In genomic region chr17:75689441-75689873, GRCh38 we compare ENCODE assay signal across 10 cellular contexts. TPM values are rescaled to one million over a fixed set of nuclear protein-coding genes. Genes with fewer than 3 reads are reported as not detected.
DNase-seq lines count a peak whose midpoint lies in the region; ATAC-seq, FAIRE-seq and TF ChIP-seq lines count a peak whose summit lies in the region.
"Had no signal": no experiment of that assay in that cellular context is flagged by ENCODE, and none has a peak within 500 bp of the region (broad histone marks: within the 10 kb centered on the region; RNA-seq: fewer than 3 reads in every experiment).

No MANE protein-coding gene starts in this region.

- peaks cover 3 to 8% of the 10 kb centered on the region in 2 donors for H3K36me3 ChIP-seq in kidney (ENCODE audit: control insufficient read depth in 1 of 2, insufficient read depth in 2 of 2, low read length in 2 of 2)
- peaks cover 12 to 25% of the 10 kb centered on the region in 2 experiments for H3K36me3 ChIP-seq in SK-N-SH (replicated peaks in 1 of 2; ENCODE audit: control insufficient read depth in 1 of 2, insufficient read depth in 2 of 2, low read length in 1 of 2)

- peak overlapping the region; percentile 93; a peak in 5 of 6 replicates for H3K27ac ChIP-seq in A549
- H3K27ac ChIP-seq in kidney (ENCODE audit: low read depth in 2 of 2, low read length in 2 of 2) = no peak overlapping the region
- no peak overlapping the region for H3K27ac ChIP-seq in SK-N-SH (ENCODE audit: low read depth in 2 of 2, low read length in 1 of 2)

- no peak for TF ChIP-seq CTCF in A549 (IDR thresholded peaks at IDR 0.05)
- TF ChIP-seq CTCF in kidney (IDR thresholded peaks at IDR 0.05; ENCODE audit: borderline replicate concordance, extremely low read depth, insufficient read depth) = no peak
- TF ChIP-seq CTCF in SK-N-SH (IDR thresholded peaks at IDR 0.05) = no peak

- FAIRE-seq in A549 (lab: Jason Lieb, UNC) (no peak), kidney (lab: Jason Lieb, UNC) (no peak)
- FAIRE-seq: endometrium, G401.6 had no signal

- H3K27me3 ChIP-seq in SK-N-SH (ENCODE audit: insufficient read depth) = no peaks in the 10 kb centered on the region

- no peak overlapping the region for H3K9ac ChIP-seq in kidney (ENCODE audit: low read length in 2 of 2)
- no peak overlapping the region for H3K9ac ChIP-seq in SK-N-SH

- TF ChIP-seq EP300 in A549 (IDR thresholded peaks at IDR 0.05) = no peak
- no peak for TF ChIP-seq EP300 in SK-N-SH (IDR thresholded peaks at IDR 0.05; ENCODE audit: borderline replicate concordance in 1 of 2, low read depth in 1 of 2, low read length in 1 of 2)

- H3K4me3 ChIP-seq in A549 (no peak overlapping the region), kidney (ENCODE audit: low read length in 2 of 2) (no peak overlapping the region), SK-N-SH (ENCODE audit: low read depth in 2 of 2, low read length in 1 of 2) (no peak overlapping the region)

- POLR2A ChIA-PET in A549 (lab: Yijun Ruan, JAX) (interaction anchor here (1.6 kb wide), 1 partner anchor 91 kb away, joined by 5 read pairs; no protein-coding TSS in a partner anchor), SK-N-SH (lab: Yijun Ruan, JAX) (interaction anchor here (0.7 kb wide), 1 partner anchor 16 kb away, joined by 3 read pairs; no protein-coding TSS in a partner anchor)

- peaks cover 83% of the 10 kb centered on the region for H3K79me2 ChIP-seq in SK-N-SH (ENCODE audit: insufficient read depth)

- CTCF ChIA-PET in A549 (lab: Yijun Ruan, JAX) (interaction anchor here (1.1 to 19.2 kb wide), 5 partner anchors 9 to 58 kb away, joined by 3 to 148 read pairs (median 16); partner anchors contain the start of gene SMIM5), SK-N-SH (lab: Yijun Ruan, JAX) (interaction anchor here (1.7 to 6.9 kb wide), 2 partner anchors 16 to 37 kb away, joined by 5 to 69 read pairs; no protein-coding TSS in a partner anchor)

- intact Hi-C loops in kidney (cut with DNase I) = loop anchor here (10.0 kb wide), 1 partner anchor 45 kb away; no protein-coding TSS in a partner anchor

- no peak overlapping the region for H2AFZ ChIP-seq in SK-N-SH (ENCODE audit: low read depth)

- H3K9me2 ChIP-seq in SK-N-SH = no peaks in the 10 kb centered on the region

- H3K4me2 ChIP-seq in A549 (0 out of 3 replicates have a peak overlapping the region, but pooled peaks have one; percentile 13), SK-N-SH (no peak overlapping the region)

- DNase-seq in A549 (ENCODE audit: low read depth in 1 of 2, low spot score in 1 of 2) (no peak), activated T-cell treated with anti-CD3 and anti-CD28 coated beads for 1 hour (ENCODE audit: low read depth) (peak; percentile 24), kidney (peak; percentile 17), cortex of kidney (lab: John Stamatoyannopoulos, UW) (no peak), HT-29 (ENCODE audit: low spot score) (no peak), SK-N-SH (no peak)

- ATAC-seq in A549 (no peak), HG02678 (IDR thresholded peaks at IDR 0.05; ENCODE audit: unreplicated experiment) (peak; percentile 70), HG03521 (IDR thresholded peaks at IDR 0.05; ENCODE audit: unreplicated experiment) (no peak)

- H3K4me1 ChIP-seq in A549 = peaks cover 99% of the 10 kb centered on the region
- H3K4me1 ChIP-seq in kidney (ENCODE audit: control insufficient read depth in 1 of 2, insufficient read depth in 1 of 2, low read depth in 1 of 2, low read length in 2 of 2) = peaks cover 7 to 19% of the 10 kb centered on the region in 2 donors
- H3K4me1 ChIP-seq in SK-N-SH (ENCODE audit: control insufficient read depth in 1 of 2, insufficient read depth in 2 of 2, low read depth in 1 of 2, low read length in 1 of 2) = peaks cover 35 to 63% of the 10 kb centered on the region in 2 experiments; a peak in 3 of 4 replicates

- TF ChIP-seq RAD21 in A549 (conservative IDR thresholded peaks at IDR 0.05 in 1 of 2, IDR thresholded peaks at IDR 0.05 in 1 of 2) (no peak), SK-N-SH (IDR thresholded peaks at IDR 0.05; ENCODE audit: low read length) (no peak)

- WGBS in A549 (ENCODE audit: missing lambda C conversion rate) = 75% methylated on average over 6 of the region's 6 CpGs
- 81% methylated on average over 6 of the region's 6 CpGs for WGBS in SK-N-SH (ENCODE audit: low lambda C conversion rate)

- peaks cover 44% of the 10 kb centered on the region for H3F3A ChIP-seq in SK-N-SH (replicated peaks; ENCODE audit: insufficient read depth)

- TF ChIP-seq POLR2A in A549 (IDR thresholded peaks at IDR 0.05; ENCODE audit: low read length) = no peak

- no peaks in the 10 kb centered on the region for H3K9me3 ChIP-seq in A549
- H3K9me3 ChIP-seq in kidney (ENCODE audit: control insufficient read depth in 1 of 2, low read length in 2 of 2) = no peaks in the 10 kb centered on the region
- H3K9me3 ChIP-seq in SK-N-SH = no peaks in the 10 kb centered on the region

- H4K20me1 ChIP-seq in SK-N-SH (ENCODE audit: insufficient read depth) = no peaks in the 10 kb centered on the region

TF ChIP-seq in A549, 52 proteins besides CTCF, POLR2A, EP300 and RAD21 (continues in another document):
- no peak for TF ChIP-seq FOXS1 (CRISPR knock-in tag; IDR thresholded peaks at IDR 0.05)
- no peak for TF ChIP-seq CEBPB (IDR thresholded peaks at IDR 0.05)
- no peak for TF ChIP-seq RCOR1 (IDR thresholded peaks at IDR 0.05; ENCODE audit: low read depth, low read length)
- no peak for TF ChIP-seq JUN (IDR thresholded peaks at IDR 0.05)
- TF ChIP-seq HOXB5 (CRISPR knock-in tag; IDR thresholded peaks at IDR 0.05) = no peak
- no peak for TF ChIP-seq FOSL2 (IDR thresholded peaks at IDR 0.05)
- TF ChIP-seq FOSL2 (CRISPR knock-in tag; IDR thresholded peaks at IDR 0.05) = no peak

TF ChIP-seq in SK-N-SH, 30 proteins besides CTCF, POLR2A, EP300 and RAD21 (continues in another document):
- TF ChIP-seq, protein P1, sequence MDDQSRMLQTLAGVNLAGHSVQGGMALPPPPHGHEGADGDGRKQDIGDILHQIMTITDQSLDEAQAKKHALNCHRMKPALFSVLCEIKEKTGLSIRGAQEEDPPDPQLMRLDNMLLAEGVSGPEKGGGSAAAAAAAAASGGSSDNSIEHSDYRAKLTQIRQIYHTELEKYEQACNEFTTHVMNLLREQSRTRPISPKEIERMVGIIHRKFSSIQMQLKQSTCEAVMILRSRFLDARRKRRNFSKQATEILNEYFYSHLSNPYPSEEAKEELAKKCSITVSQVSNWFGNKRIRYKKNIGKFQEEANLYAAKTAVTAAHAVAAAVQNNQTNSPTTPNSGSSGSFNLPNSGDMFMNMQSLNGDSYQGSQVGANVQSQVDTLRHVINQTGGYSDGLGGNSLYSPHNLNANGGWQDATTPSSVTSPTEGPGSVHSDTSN (IDR thresholded peaks at IDR 0.05) = no peak
- TF ChIP-seq RCOR1 (IDR thresholded peaks at IDR 0.05; ENCODE audit: low read length) = no peak
- no peak for TF ChIP-seq MXI1 (IDR thresholded peaks at IDR 0.05; ENCODE audit: low read depth, low read length)

RNA-seq across cellular contexts. Expression of gene SAP30BP, which starts 22.3 kb away (rescaled TPM):
- polyA plus RNA-seq in A549 (2011; rRNA removed) (76.3 and 103 TPM in 2 replicates), A549 (2017; fragmentation: RNase III; extraction: RNeasy Plus Mini Kit Qiagen cat#74134 plus additional on column Dnase treatment) (125 to 139 TPM (median 136 TPM) in 3 replicates), kidney (ENCODE audit: insufficient read depth, low read depth, low replicate concordance) (62.9 TPM), SK-N-SH (2012; rRNA removed) (145 and 158 TPM in 2 replicates)
- 97.6 and 108 TPM in 2 replicates for polyA plus RNA-seq in A549 (2012; cell fraction: cytosol; rRNA removed)
- polyA plus RNA-seq in A549 (2012; cell fraction: nucleus; rRNA removed) = 186 and 190 TPM in 2 replicates
- 63.9 and 67.1 TPM in 2 replicates for polyA minus RNA-seq in A549 (2011; rRNA and poly(A)+ RNA removed)
- total RNA-seq in kidney = 95.1 TPM
- 53.8 and 56.1 TPM in 2 replicates for total RNA-seq in HT-29 (2014; rRNA removed; shearing (Covaris generic))
- 103 and 121 TPM in 2 replicates for polyA plus RNA-seq in SK-N-SH (2012; cell fraction: cytosol; rRNA removed)
- 387 and 410 TPM in 2 replicates for polyA plus RNA-seq in SK-N-SH (2012; cell fraction: nucleus; rRNA removed)

RNA-seq across cellular contexts. Expression of gene RECQL5, which starts 22.5 kb away (rescaled TPM):
- polyA plus RNA-seq in A549 (2011; rRNA removed) = 22.7 and 29.2 TPM in 2 replicates
- polyA plus RNA-seq in A549 (2012; cell fraction: cytosol; rRNA removed) = 17.7 and 21.4 TPM in 2 replicates
- polyA plus RNA-seq in A549 (2012; cell fraction: nucleus; rRNA removed) = 159 and 161 TPM in 2 replicates
- 37.3 to 42.5 TPM (median 39.9 TPM) in 3 replicates for polyA plus RNA-seq in A549 (2017; fragmentation: RNase III; extraction: RNeasy Plus Mini Kit Qiagen cat#74134 plus additional on column Dnase treatment)
- 48.5 and 52.7 TPM in 2 replicates for polyA minus RNA-seq in A549 (2011; rRNA and poly(A)+ RNA removed)
- 51.6 TPM for total RNA-seq in kidney
- polyA plus RNA-seq in kidney (ENCODE audit: insufficient read depth, low read depth, low replicate concordance) = 40.0 TPM
- total RNA-seq in HT-29 (2014; rRNA removed; shearing (Covaris generic)) = 56.7 and 64.6 TPM in 2 replicates
- polyA plus RNA-seq in SK-N-SH (2012; rRNA removed) = 22.5 and 25.3 TPM in 2 replicates
- polyA plus RNA-seq in SK-N-SH (2012; cell fraction: cytosol; rRNA removed) = 8.8 and 11.4 TPM in 2 replicates
- 179 and 199 TPM in 2 replicates for polyA plus RNA-seq in SK-N-SH (2012; cell fraction: nucleus; rRNA removed)

RNA-seq across cellular contexts. Expression of gene ITGB4, which starts 31.8 kb away (rescaled TPM):
- polyA plus RNA-seq in A549 (2011; rRNA removed) (19.8 and 20.6 TPM in 2 replicates), A549 (2017; fragmentation: RNase III; extraction: RNeasy Plus Mini Kit Qiagen cat#74134 plus additional on column Dnase treatment) (30.1 to 37.4 TPM (median 36.0 TPM) in 3 replicates), kidney (ENCODE audit: insufficient read depth, low read depth, low replicate concordance) (15.7 TPM), SK-N-SH (2012; rRNA removed) (3.6 and 7.0 TPM in 2 replicates)
- 17.2 and 22.1 TPM in 2 replicates for polyA plus RNA-seq in A549 (2012; cell fraction: cytosol; rRNA removed)
- polyA plus RNA-seq in A549 (2012; cell fraction: nucleus; rRNA removed) = 77.1 and 140 TPM in 2 replicates
- polyA minus RNA-seq in A549 (2011; rRNA and poly(A)+ RNA removed) = 53.3 and 59.6 TPM in 2 replicates
- total RNA-seq in kidney = 149 TPM
- total RNA-seq in HT-29 (2014; rRNA removed; shearing (Covaris generic)) = 224 and 281 TPM in 2 replicates
- 1.7 and 3.3 TPM in 2 replicates for polyA plus RNA-seq in SK-N-SH (2012; cell fraction: cytosol; rRNA removed)
- polyA plus RNA-seq in SK-N-SH (2012; cell fraction: nucleus; rRNA removed) = 8.6 and 11.2 TPM in 2 replicates

RNA-seq across cellular contexts. Expression of gene SMIM5, which starts 56.2 kb away (rescaled TPM):
- 0.25 and 0.30 TPM in 2 replicates for polyA plus RNA-seq in A549 (2011; rRNA removed)
- 0.10 and 0.25 TPM in 2 replicates for polyA plus RNA-seq in A549 (2012; cell fraction: cytosol; rRNA removed)
- polyA plus RNA-seq in A549 (2012; cell fraction: nucleus; rRNA removed) = 0.86 and 0.97 TPM in 2 replicates
- 0.15 to 0.33 TPM (median 0.20 TPM) in 3 replicates for polyA plus RNA-seq in A549 (2017; fragmentation: RNase III; extraction: RNeasy Plus Mini Kit Qiagen cat#74134 plus additional on column Dnase treatment)
- polyA minus RNA-seq in A549 (2011; rRNA and poly(A)+ RNA removed) = 0.19 and 0.21 TPM in 2 replicates
- 8.0 TPM for total RNA-seq in kidney
- 63.0 TPM for polyA plus RNA-seq in kidney (ENCODE audit: insufficient read depth, low read depth, low replicate concordance)
- 16.4 and 16.7 TPM in 2 replicates for total RNA-seq in HT-29 (2014; rRNA removed; shearing (Covaris generic))
- polyA plus RNA-seq in SK-N-SH (2012; rRNA removed) = 0.02 TPM in 1 of 2 replicates, not detected in the other
- not detected in 2 replicates for polyA plus RNA-seq in SK-N-SH (2012; cell fraction: cytosol; rRNA removed)
- 0.14 and 0.39 TPM in 2 replicates for polyA plus RNA-seq in SK-N-SH (2012; cell fraction: nucleus; rRNA removed)

Comparison
In these comparisons a context has a peak if more than half of its experiments do, and no peak if none do; other contexts are left out.
1. DNase-seq: peak in activated T-cell treated with anti-CD3 and anti-CD28 coated beads for 1 hour (single experiment) and kidney (single experiment); none in A549 (0 of 2), cortex of kidney (single experiment), HT-29 (single experiment) and SK-N-SH (single experiment).
2. H3K27ac ChIP-seq: peak in A549 (2 of 2); none in kidney (0 of 2) and SK-N-SH (0 of 2).